Comparison of ENCODE assay signal across 8 cellular contexts in genomic region chr5:178625679-178626483, GRCh38. TPM values are rescaled to one million over a fixed set of nuclear protein-coding genes. Genes with fewer than 3 reads are reported as not detected.
DNase-seq lines count a peak whose midpoint lies in the region; ATAC-seq and TF ChIP-seq lines count a peak whose summit lies in the region.

No MANE protein-coding gene starts in this region.

- peak overlapping the region; percentile 98 for H3K4me3 Mint-ChIP-seq in T-helper 17 cell
- peak overlapping the region; percentile 95 for H3K4me3 Mint-ChIP-seq in osteocyte (ENCODE audit: unreplicated experiment)

- H3K27me3 Mint-ChIP-seq in T-helper 17 cell (no peaks in the 10 kb centered on the region), osteocyte (ENCODE audit: unreplicated experiment) (no peaks in the 10 kb centered on the region)

- H3K4me1 Mint-ChIP-seq in T-helper 17 cell = peaks cover 21% of the 10 kb centered on the region
- peaks cover 32% of the 10 kb centered on the region for H3K4me1 Mint-ChIP-seq in osteocyte (ENCODE audit: unreplicated experiment)

- DNase-seq in BJ (ENCODE audit: low read depth) (no peak), T-helper 17 cell (no peak), fibroblast of peridontal ligament (ENCODE audit: extremely low read depth) (peak; percentile 40), osteocyte (ENCODE audit: extremely low spot score, unreplicated experiment) (no peak), retina (no peak), NCI-H446 (lab: John Stamatoyannopoulos, UW) (no peak)

- H3K27me3 ChIP-seq in BJ (ENCODE audit: control insufficient read depth, insufficient read depth, low read length) = no peaks in the 10 kb centered on the region

- H3K9me3 Mint-ChIP-seq in osteocyte (ENCODE audit: unreplicated experiment) = no peaks in the 10 kb centered on the region

- H3K9me3 ChIP-seq in T-helper 17 cell (ENCODE audit: control insufficient read depth, low read length, poor library complexity, severe bottlenecking) = no peaks in the 10 kb centered on the region

- ATAC-seq in GM19043 (IDR thresholded peaks at IDR 0.05; ENCODE audit: low read depth, unreplicated experiment) = peak; percentile 16
- ATAC-seq in HG03196 (IDR thresholded peaks at IDR 0.05; ENCODE audit: unreplicated experiment) = peak; percentile 13
- peak; percentile 8 for ATAC-seq in T-helper 17 cell

- H3K36me3 Mint-ChIP-seq in T-helper 17 cell (ENCODE audit: low read depth) (peaks cover 5% of the 10 kb centered on the region), osteocyte (ENCODE audit: unreplicated experiment) (peaks cover 11% of the 10 kb centered on the region)

- CTCF ChIA-PET in BJ (lab: Yijun Ruan, JAX) = interaction anchor here (0.6 to 1.2 kb wide), 2 partner anchors 25 to 105 kb away, joined by 3 to 4 read pairs; partner anchors contain the start of gene ZNF354A

- H3K27ac Mint-ChIP-seq in T-helper 17 cell = peak overlapping the region; percentile 98
- peak overlapping the region; percentile 97 for H3K27ac Mint-ChIP-seq in osteocyte (ENCODE audit: unreplicated experiment)

- TF ChIP-seq CTCF in BJ (IDR thresholded peaks at IDR 0.05; ENCODE audit: insufficient read depth, low read depth, low read length) (no peak), osteocyte (IDR thresholded peaks at IDR 0.05) (no peak)

- peak overlapping the region; percentile 75 for H3K4me3 ChIP-seq in BJ (ENCODE audit: low read depth, low read length)

- no peaks in the 10 kb centered on the region for H3K36me3 ChIP-seq in BJ (ENCODE audit: control insufficient read depth, insufficient read depth, low read length)

- POLR2A ChIA-PET in BJ (lab: Charles Lee) = no interaction called here

RNA-seq across cellular contexts. Expression of gene CLK4, which starts 1.0 kb away (rescaled TPM):
- polyA plus RNA-seq in BJ (2011; rRNA removed) = 12.4 and 22.1 TPM in 2 replicates
- polyA minus RNA-seq in BJ (2011; rRNA and poly(A)+ RNA removed) = 11.3 and 16.0 TPM in 2 replicates
- 10 to 100 TPM; 82.5 to 84.1 TPM for total RNA-seq in T-helper 17 cell
- total RNA-seq in osteocyte = 28.7 and 30.0 TPM in 2 replicates

RNA-seq across cellular contexts. Expression of gene COL23A1, which starts 35.7 kb away (rescaled TPM):
- not detected in 2 replicates for polyA plus RNA-seq in BJ (2011; rRNA removed)
- not detected in 2 replicates for polyA minus RNA-seq in BJ (2011; rRNA and poly(A)+ RNA removed)
- total RNA-seq in T-helper 17 cell (not detected), osteocyte (not detected in 2 replicates)
